ENCODE assay signal across 8 cellular contexts in the genomic region with DNA sequence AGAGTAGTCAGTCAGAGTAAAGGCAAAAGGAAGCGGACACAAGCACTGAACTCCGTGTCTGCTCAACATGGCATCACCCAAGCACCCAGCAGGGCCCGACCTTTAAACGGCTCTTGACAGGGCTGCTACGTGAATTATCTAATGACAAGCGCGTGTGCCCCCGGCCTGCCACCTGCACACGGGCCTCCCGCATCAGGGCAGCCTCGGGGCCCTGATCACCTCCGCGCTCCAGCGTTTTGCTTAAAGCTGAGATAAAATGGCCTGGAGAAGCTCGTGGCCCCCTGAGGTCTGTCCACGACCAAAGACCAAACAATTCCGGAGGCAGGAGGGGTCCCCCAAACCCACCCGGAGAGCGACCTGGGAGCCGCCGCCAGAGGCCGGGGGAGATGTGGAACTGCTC.
DNase-seq lines count a peak whose midpoint lies in the region; ATAC-seq and TF ChIP-seq lines count a peak whose summit lies in the region.

No MANE protein-coding gene starts in this region.

- H3K36me3 Mint-ChIP-seq in nephron (ENCODE audit: low read depth), result peaks cover 17% of the 10 kb centered on the region

- peak; percentile 23 for ATAC-seq in HG03103 (IDR thresholded peaks at IDR 0.05; ENCODE audit: low read depth, unreplicated experiment)

- TF ChIP-seq CTCF in VCaP (conservative IDR thresholded peaks at IDR 0.05) (no peak), nephron (IDR thresholded peaks at IDR 0.05; ENCODE audit: unreplicated experiment in 3 of 3) (no peak)

- H3K4me3 Mint-ChIP-seq in nephron, result peak overlapping the region; percentile 89 to 99 (median 97)

- H3K4me1 Mint-ChIP-seq in nephron, result peaks cover 18% of the 10 kb centered on the region

- peak overlapping the region; percentile 89 for H3K27ac ChIP-seq in VCaP
- H3K27ac ChIP-seq in epithelial cell of prostate, result peak overlapping the region; percentile 51

- no peaks in the 10 kb centered on the region for H3K9me3 Mint-ChIP-seq in nephron

- peak overlapping the region; percentile 85 to 97 (median 90) for H3K27ac Mint-ChIP-seq in nephron

- H3K27me3 Mint-ChIP-seq in nephron (ENCODE audit: low read depth), result peaks cover 13% of the 10 kb centered on the region

- DNase-seq in NCI-H82 (lab: John Stamatoyannopoulos, UW), result peak; percentile 31
- no peak for DNase-seq in NCI-H82 treated with DMSO at 0.1 percent for 48 hours (lab: John Stamatoyannopoulos, UW; ENCODE audit: unreplicated experiment)
- no peak for DNase-seq in epithelial cell of prostate (ENCODE audit: low read depth, low spot score)
- no peak for DNase-seq in GF-D8 (lab: John Stamatoyannopoulos, UW)
- DNase-seq in NCI-H2081 (lab: John Stamatoyannopoulos, UW), result no peak
